ENCODE assay signal across 38 cellular contexts in genomic region chr21:31850886-31851285, GRCh38.
"Had no signal": no experiment of that assay in that cellular context is flagged by ENCODE, and none has a peak within 500 bp of the region (broad histone marks: within the 10 kb centered on the region; RNA-seq: fewer than 3 reads in every experiment).

No MANE protein-coding gene starts in this region.

- H3K36me3 ChIP-seq: adrenal gland, ascending aorta, brain microvascular endothelial cell, breast epithelium, cardiac muscle cell had no signal

- ATAC-seq: activated naive CD4-positive, alpha-beta T cell treated with anti-CD3 and anti-CD28 coated beads, Interleukin-2, amount 50 U/mL, for 72 hours; activated naive CD8-positive, alpha-beta T cell treated with anti-CD3 and anti-CD28 coated beads, Interleukin-2, amount 50 U/mL, for 24 hours; activated T-cell treated with anti-CD3 and anti-CD28 coated beads, Interleukin-2, amount 50 U/mL, for 4 hours; activated T-cell treated with anti-CD3 and anti-CD28 coated beads, Interleukin-2, amount 50 U/mL, for 72 hours; activated T-helper 17 cell treated with anti-CD3 and anti-CD28 coated beads, Interleukin-2, amount 50 U/mL, for 72 hours; body of pancreas had no signal

- DNase-seq: activated effector memory CD4-positive, alpha-beta T cell treated with anti-CD3 and anti-CD28 coated beads, Interleukin-2, amount 50 U/mL, for 16 hours; activated effector memory CD4-positive, alpha-beta T cell treated with Interleukin-2 at 50 U/mL for 16 hours; activated gamma-delta T cell; activated gamma-delta T cell treated with Interleukin-2 at 50 U/mL for 16 hours; activated naive CD4-positive, alpha-beta T cell; activated naive CD4-positive, alpha-beta T cell treated with anti-CD3 and anti-CD28 coated beads for 36 hours; activated naive CD4-positive, alpha-beta T cell treated with anti-CD3 and anti-CD28 coated beads, Interleukin-2, amount 10 ng/mL, durations not matched to agents 7 days and 5 days; activated naive CD4-positive, alpha-beta T cell treated with anti-CD3 and anti-CD28 coated beads, Interleukin-2, amount 50 U/mL, for 16 hours; activated naive CD4-positive, alpha-beta T cell treated with Interleukin-2 at 50 U/mL for 16 hours; activated naive CD8-positive, alpha-beta T cell treated with anti-CD3 and anti-CD28 coated beads for 36 hours; activated naive CD8-positive, alpha-beta T cell treated with anti-CD3 and anti-CD28 coated beads, Interleukin-2, amount 10 ng/mL, durations not matched to agents 7 days and 5 days; activated naive CD8-positive, alpha-beta T cell treated with anti-CD3 and anti-CD28 coated beads, Interleukin-2, amount 50 U/mL, for 24 hours; activated T-cell treated with anti-CD3 and anti-CD28 coated beads, Interleukin-2, amount 50 U/mL, for 1 hour; activated T-cell treated with anti-CD3 and anti-CD28 coated beads, Interleukin-2, amount 50 U/mL, for 24 hours; activated T-cell treated with anti-CD3 and anti-CD28 coated beads, Interleukin-2, amount 50 U/mL, for 4 hours; activated T-cell treated with anti-CD3 and anti-CD28 coated beads, Interleukin-2, amount 50 U/mL, for 48 hours; activated T-cell treated with anti-CD3 and anti-CD28 coated beads, Interleukin-2, amount 50 U/mL, for 72 hours; adrenal gland; amniotic stem cell; amygdala; anterior cingulate cortex; aorta; body of pancreas; brain microvascular endothelial cell; caudate nucleus; central memory CD4-positive, alpha-beta T cell; cerebellar nuclear complex had no signal

- H3K4me3 ChIP-seq: adrenal gland, ascending aorta, body of pancreas, breast epithelium, cardiac muscle cell had no signal

- H3K9me3 Mint-ChIP-seq: activated naive CD4-positive, alpha-beta T cell treated with anti-CD3 and anti-CD28 coated beads, Interleukin-2, amount 10 ng/mL, durations not matched to agents 7 days and 5 days; activated naive CD4-positive, alpha-beta T cell treated with anti-CD3 and anti-CD28 coated beads, Interleukin-2, amount 50 U/mL, for 24 hours; activated naive CD8-positive, alpha-beta T cell treated with anti-CD3 and anti-CD28 coated beads for 36 hours; activated naive CD8-positive, alpha-beta T cell treated with anti-CD3 and anti-CD28 coated beads, Interleukin-2, amount 10 ng/mL, durations not matched to agents 7 days and 5 days; activated naive CD8-positive, alpha-beta T cell treated with anti-CD3 and anti-CD28 coated beads, Interleukin-2, amount 50 U/mL, for 24 hours; activated T-cell treated with anti-CD3 and anti-CD28 coated beads, Interleukin-2, amount 50 U/mL, for 24 hours; activated T-cell treated with anti-CD3 and anti-CD28 coated beads, Interleukin-2, amount 50 U/mL, for 4 hours; activated T-helper 1 cell treated with anti-CD3 and anti-CD28 coated beads, Interleukin-12 subunit alpha, Interleukin-12 subunit beta, Interleukin-2, Interleukin-4 antibody, amounts not matched to agents 30 ng/mL and 10 ng/mL and 1 ng/mL, durations not matched to agents 14 hours and 24 hours and 36 hours; activated T-helper 17 cell treated with anti-CD3 and anti-CD28 coated beads, Interleukin-2, amount 50 U/mL, for 72 hours; activated T-helper 2 cell treated with anti-CD3 and anti-CD28 coated beads, Interferon-gamma antibody, Interleukin-2, Interleukin-4, amounts not matched to agents 10 μg/mL and 5 μg/mL and 100 μg/mL, durations not matched to agents 14 hours and 24 hours and 36 hours; central memory CD8-positive, alpha-beta T cell had no signal

- H3K36me3 Mint-ChIP-seq: activated naive CD4-positive, alpha-beta T cell treated with anti-CD3 and anti-CD28 coated beads, Interleukin-2, amount 10 ng/mL, durations not matched to agents 7 days and 5 days; activated naive CD4-positive, alpha-beta T cell treated with anti-CD3 and anti-CD28 coated beads, Interleukin-2, amount 50 U/mL, for 24 hours; activated naive CD4-positive, alpha-beta T cell treated with anti-CD3 and anti-CD28 coated beads, Interleukin-2, amount 50 U/mL, for 72 hours; activated naive CD8-positive, alpha-beta T cell treated with anti-CD3 and anti-CD28 coated beads for 36 hours; activated naive CD8-positive, alpha-beta T cell treated with anti-CD3 and anti-CD28 coated beads, Interleukin-2, amount 10 ng/mL, durations not matched to agents 7 days and 5 days; brain had no signal

- H3K27me3 Mint-ChIP-seq: activated naive CD8-positive, alpha-beta T cell treated with anti-CD3 and anti-CD28 coated beads, Interleukin-2, amount 10 ng/mL, durations not matched to agents 7 days and 5 days had no signal

- H3K9me3 ChIP-seq: adrenal gland, ascending aorta, body of pancreas, breast epithelium had no signal

- H3K27me3 ChIP-seq: adrenal gland, ascending aorta, body of pancreas, brain microvascular endothelial cell, breast epithelium, cardiac muscle cell had no signal

- H3K27ac Mint-ChIP-seq: activated naive CD4-positive, alpha-beta T cell treated with anti-CD3 and anti-CD28 coated beads for 36 hours; activated naive CD4-positive, alpha-beta T cell treated with anti-CD3 and anti-CD28 coated beads, Interleukin-2, amount 10 ng/mL, durations not matched to agents 7 days and 5 days; activated naive CD4-positive, alpha-beta T cell treated with anti-CD3 and anti-CD28 coated beads, Interleukin-2, amount 50 U/mL, for 24 hours; activated naive CD4-positive, alpha-beta T cell treated with anti-CD3 and anti-CD28 coated beads, Interleukin-2, amount 50 U/mL, for 72 hours; activated naive CD8-positive, alpha-beta T cell; activated naive CD8-positive, alpha-beta T cell treated with anti-CD3 and anti-CD28 coated beads for 36 hours; activated naive CD8-positive, alpha-beta T cell treated with anti-CD3 and anti-CD28 coated beads, Interleukin-2, amount 10 ng/mL, durations not matched to agents 7 days and 5 days; activated naive CD8-positive, alpha-beta T cell treated with anti-CD3 and anti-CD28 coated beads, Interleukin-2, amount 50 U/mL, for 24 hours; activated T-cell treated with anti-CD3 and anti-CD28 coated beads, Interleukin-2, amount 50 U/mL, for 24 hours; activated T-cell treated with anti-CD3 and anti-CD28 coated beads, Interleukin-2, amount 50 U/mL, for 72 hours; activated T-helper 1 cell treated with anti-CD3 and anti-CD28 coated beads, Interleukin-12 subunit alpha, Interleukin-12 subunit beta, Interleukin-2, Interleukin-4 antibody, amounts not matched to agents 30 ng/mL and 10 ng/mL and 1 ng/mL, durations not matched to agents 14 hours and 24 hours and 36 hours; activated T-helper 17 cell treated with anti-CD3 and anti-CD28 coated beads, Interleukin-2, amount 50 U/mL, for 72 hours; activated T-helper 2 cell treated with anti-CD3 and anti-CD28 coated beads, Interferon-gamma antibody, Interleukin-2, Interleukin-4, amounts not matched to agents 10 μg/mL and 5 μg/mL and 100 μg/mL, durations not matched to agents 14 hours and 24 hours and 36 hours; brain had no signal

- H3K4me1 ChIP-seq: adrenal gland, ascending aorta, body of pancreas, breast epithelium had no signal

- H3K4me1 Mint-ChIP-seq: activated naive CD4-positive, alpha-beta T cell treated with anti-CD3 and anti-CD28 coated beads, Interleukin-2, amount 10 ng/mL, durations not matched to agents 7 days and 5 days; activated naive CD4-positive, alpha-beta T cell treated with anti-CD3 and anti-CD28 coated beads, Interleukin-2, amount 50 U/mL, for 24 hours; activated naive CD8-positive, alpha-beta T cell treated with anti-CD3 and anti-CD28 coated beads for 36 hours; activated naive CD8-positive, alpha-beta T cell treated with anti-CD3 and anti-CD28 coated beads, Interleukin-2, amount 10 ng/mL, durations not matched to agents 7 days and 5 days; activated naive CD8-positive, alpha-beta T cell treated with anti-CD3 and anti-CD28 coated beads, Interleukin-2, amount 50 U/mL, for 24 hours; activated T-helper 17 cell treated with anti-CD3 and anti-CD28 coated beads, Interleukin-2, amount 50 U/mL, for 72 hours; central memory CD8-positive, alpha-beta T cell had no signal

- H3K4me3 Mint-ChIP-seq: activated naive CD4-positive, alpha-beta T cell treated with anti-CD3 and anti-CD28 coated beads for 36 hours; activated naive CD4-positive, alpha-beta T cell treated with anti-CD3 and anti-CD28 coated beads, Interleukin-2, amount 10 ng/mL, durations not matched to agents 7 days and 5 days; activated naive CD4-positive, alpha-beta T cell treated with anti-CD3 and anti-CD28 coated beads, Interleukin-2, amount 50 U/mL, for 24 hours; activated naive CD8-positive, alpha-beta T cell; activated naive CD8-positive, alpha-beta T cell treated with anti-CD3 and anti-CD28 coated beads for 36 hours; activated naive CD8-positive, alpha-beta T cell treated with anti-CD3 and anti-CD28 coated beads, Interleukin-2, amount 10 ng/mL, durations not matched to agents 7 days and 5 days; activated naive CD8-positive, alpha-beta T cell treated with anti-CD3 and anti-CD28 coated beads, Interleukin-2, amount 50 U/mL, for 24 hours; activated T-cell treated with anti-CD3 and anti-CD28 coated beads, Interleukin-2, amount 50 U/mL, for 24 hours; activated T-cell treated with anti-CD3 and anti-CD28 coated beads, Interleukin-2, amount 50 U/mL, for 4 hours; activated T-cell treated with anti-CD3 and anti-CD28 coated beads, Interleukin-2, amount 50 U/mL, for 72 hours; activated T-helper 1 cell treated with anti-CD3 and anti-CD28 coated beads, Interleukin-12 subunit alpha, Interleukin-12 subunit beta, Interleukin-2, Interleukin-4 antibody, amounts not matched to agents 30 ng/mL and 10 ng/mL and 1 ng/mL, durations not matched to agents 14 hours and 24 hours and 36 hours; activated T-helper 17 cell treated with anti-CD3 and anti-CD28 coated beads, Interleukin-2, amount 50 U/mL, for 72 hours; brain; central memory CD8-positive, alpha-beta T cell had no signal

- H3K27ac ChIP-seq: adrenal gland, ascending aorta, body of pancreas, brain microvascular endothelial cell, breast epithelium, cardiac muscle cell had no signal
